Comparison of ENCODE assay signal across 1 cellular context in genomic region chr13:59364508-59365187, GRCh38.
TF ChIP-seq lines count a peak whose summit lies in the region.

No MANE protein-coding gene starts in this region.

TF ChIP-seq in HepG2, 621 proteins besides CTCF, POLR2A, EP300 and RAD21 (continued from another document):
- TF ChIP-seq, protein P1, sequence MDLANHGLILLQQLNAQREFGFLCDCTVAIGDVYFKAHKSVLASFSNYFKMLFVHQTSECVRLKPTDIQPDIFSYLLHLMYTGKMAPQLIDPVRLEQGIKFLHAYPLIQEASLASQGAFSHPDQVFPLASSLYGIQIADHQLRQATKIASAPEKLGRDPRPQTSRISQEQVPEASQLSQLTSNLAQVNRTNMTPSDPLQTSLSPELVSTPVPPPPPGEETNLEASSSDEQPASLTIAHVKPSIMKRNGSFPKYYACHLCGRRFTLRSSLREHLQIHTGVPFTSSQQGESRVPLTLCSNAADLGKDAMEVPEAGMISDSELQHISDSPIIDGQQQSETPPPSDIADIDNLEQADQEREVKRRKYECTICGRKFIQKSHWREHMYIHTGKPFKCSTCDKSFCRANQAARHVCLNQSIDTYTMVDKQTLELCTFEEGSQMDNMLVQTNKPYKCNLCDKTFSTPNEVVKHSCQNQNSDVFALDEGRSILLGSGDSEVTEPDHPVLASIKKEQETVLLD (CRISPR knock-in tag; IDR thresholded peaks at IDR 0.05; ENCODE audit: low read depth) = no peak
